In the genomic region with DNA sequence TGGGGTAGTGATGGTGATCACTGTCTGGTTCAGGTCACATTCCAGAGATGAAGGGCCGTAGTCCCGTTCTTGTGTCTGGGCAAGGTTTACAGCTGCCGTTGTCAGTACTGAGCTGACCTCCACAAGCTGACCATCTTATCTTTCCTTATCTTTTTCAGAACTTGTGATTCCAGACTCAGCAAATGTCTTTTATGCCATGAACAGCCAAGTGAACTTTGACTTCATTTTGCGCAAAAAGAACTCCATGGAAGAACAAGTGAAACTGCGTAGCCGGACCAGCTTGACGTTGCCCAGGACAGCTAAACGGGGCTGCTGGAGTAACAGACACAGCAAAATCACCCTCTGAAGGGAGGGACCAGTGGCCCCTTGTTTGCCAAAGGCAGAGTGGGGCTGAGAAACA, we compare ENCODE assay signal across 1 cellular context.
TF ChIP-seq lines count a peak whose summit lies in the region.

No MANE protein-coding gene starts in this region.

TF ChIP-seq in K562, 482 proteins besides CTCF, POLR2A, EP300 and RAD21:
- TF ChIP-seq, protein P1, sequence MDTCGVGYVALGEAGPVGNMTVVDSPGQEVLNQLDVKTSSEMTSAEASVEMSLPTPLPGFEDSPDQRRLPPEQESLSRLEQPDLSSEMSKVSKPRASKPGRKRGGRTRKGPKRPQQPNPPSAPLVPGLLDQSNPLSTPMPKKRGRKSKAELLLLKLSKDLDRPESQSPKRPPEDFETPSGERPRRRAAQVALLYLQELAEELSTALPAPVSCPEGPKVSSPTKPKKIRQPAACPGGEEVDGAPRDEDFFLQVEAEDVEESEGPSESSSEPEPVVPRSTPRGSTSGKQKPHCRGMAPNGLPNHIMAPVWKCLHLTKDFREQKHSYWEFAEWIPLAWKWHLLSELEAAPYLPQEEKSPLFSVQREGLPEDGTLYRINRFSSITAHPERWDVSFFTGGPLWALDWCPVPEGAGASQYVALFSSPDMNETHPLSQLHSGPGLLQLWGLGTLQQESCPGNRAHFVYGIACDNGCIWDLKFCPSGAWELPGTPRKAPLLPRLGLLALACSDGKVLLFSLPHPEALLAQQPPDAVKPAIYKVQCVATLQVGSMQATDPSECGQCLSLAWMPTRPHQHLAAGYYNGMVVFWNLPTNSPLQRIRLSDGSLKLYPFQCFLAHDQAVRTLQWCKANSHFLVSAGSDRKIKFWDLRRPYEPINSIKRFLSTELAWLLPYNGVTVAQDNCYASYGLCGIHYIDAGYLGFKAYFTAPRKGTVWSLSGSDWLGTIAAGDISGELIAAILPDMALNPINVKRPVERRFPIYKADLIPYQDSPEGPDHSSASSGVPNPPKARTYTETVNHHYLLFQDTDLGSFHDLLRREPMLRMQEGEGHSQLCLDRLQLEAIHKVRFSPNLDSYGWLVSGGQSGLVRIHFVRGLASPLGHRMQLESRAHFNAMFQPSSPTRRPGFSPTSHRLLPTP (IDR thresholded peaks at IDR 0.05; ENCODE audit: borderline replicate concordance, extremely low read depth, insufficient read length) = no peak
- TF ChIP-seq NCOR1 (IDR thresholded peaks at IDR 0.05) = no peak
- TF ChIP-seq ZNF184 (CRISPR knock-in tag; IDR thresholded peaks at IDR 0.05) = no peak
- TF ChIP-seq, protein P2, sequence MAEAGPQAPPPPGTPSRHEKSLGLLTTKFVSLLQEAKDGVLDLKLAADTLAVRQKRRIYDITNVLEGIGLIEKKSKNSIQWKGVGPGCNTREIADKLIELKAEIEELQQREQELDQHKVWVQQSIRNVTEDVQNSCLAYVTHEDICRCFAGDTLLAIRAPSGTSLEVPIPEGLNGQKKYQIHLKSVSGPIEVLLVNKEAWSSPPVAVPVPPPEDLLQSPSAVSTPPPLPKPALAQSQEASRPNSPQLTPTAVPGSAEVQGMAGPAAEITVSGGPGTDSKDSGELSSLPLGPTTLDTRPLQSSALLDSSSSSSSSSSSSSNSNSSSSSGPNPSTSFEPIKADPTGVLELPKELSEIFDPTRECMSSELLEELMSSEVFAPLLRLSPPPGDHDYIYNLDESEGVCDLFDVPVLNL (CRISPR knock-in tag; IDR thresholded peaks at IDR 0.05; ENCODE audit: low read depth) = 0 out of 2 replicates have a peak, but pooled peaks have one; percentile 10
- no peak for TF ChIP-seq GATA2 (CRISPR knock-in tag; IDR thresholded peaks at IDR 0.05)
